In the genomic region with DNA sequence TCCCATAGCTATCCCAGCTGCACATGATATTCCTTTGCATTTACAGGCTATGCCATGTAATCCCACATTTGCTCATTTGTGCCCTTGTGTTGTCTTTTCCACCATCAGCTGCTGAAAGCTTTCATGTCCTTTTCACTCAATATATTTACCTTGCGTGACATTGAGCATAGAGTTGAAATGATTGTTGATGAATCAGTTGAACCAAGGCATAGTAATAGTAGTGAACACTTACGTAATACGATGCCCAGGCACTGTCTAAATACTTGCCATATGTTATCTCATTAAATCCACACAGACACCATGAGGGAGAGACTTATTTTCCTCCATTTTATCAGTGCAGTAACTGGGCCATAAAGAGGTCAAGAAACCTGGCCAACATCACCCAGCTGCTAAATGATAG, we compare ENCODE assay signal across 1 cellular context.
TF ChIP-seq lines count a peak whose summit lies in the region.

No MANE protein-coding gene starts in this region.

TF ChIP-seq in IMR-90, 13 proteins besides CTCF, POLR2A, EP300 and RAD21:
- TF ChIP-seq MAFK (IDR thresholded peaks at IDR 0.05; ENCODE audit: low read depth, low read length) (no peak), CHD1 (IDR thresholded peaks at IDR 0.05; ENCODE audit: low read depth, low read length) (no peak), CEBPB (IDR thresholded peaks at IDR 0.05; ENCODE audit: low read depth, low read length) (peak; percentile 56)
- TF ChIP-seq, protein P1, sequence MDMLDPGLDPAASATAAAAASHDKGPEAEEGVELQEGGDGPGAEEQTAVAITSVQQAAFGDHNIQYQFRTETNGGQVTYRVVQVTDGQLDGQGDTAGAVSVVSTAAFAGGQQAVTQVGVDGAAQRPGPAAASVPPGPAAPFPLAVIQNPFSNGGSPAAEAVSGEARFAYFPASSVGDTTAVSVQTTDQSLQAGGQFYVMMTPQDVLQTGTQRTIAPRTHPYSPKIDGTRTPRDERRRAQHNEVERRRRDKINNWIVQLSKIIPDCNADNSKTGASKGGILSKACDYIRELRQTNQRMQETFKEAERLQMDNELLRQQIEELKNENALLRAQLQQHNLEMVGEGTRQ (IDR thresholded peaks at IDR 0.05; ENCODE audit: low read depth, low read length) = no peak
